In genomic region chr17:63640038-63640437, GRCh38 we compare ENCODE assay signal across 31 cellular contexts.
"Had no signal": no experiment of that assay in that cellular context is flagged by ENCODE, and none has a peak within 500 bp of the region (broad histone marks: within the 10 kb centered on the region; RNA-seq: fewer than 3 reads in every experiment).

No MANE protein-coding gene starts in this region.

- H3K27ac Mint-ChIP-seq: activated B cell treated with CpG ODN at 0.5 μM for 24 hours; activated CD4-positive, alpha-beta memory T cell treated with anti-CD3 and anti-CD28 coated beads, Interleukin-2, amount 10 ng/mL, durations not matched to agents 7 days and 5 days; activated naive CD8-positive, alpha-beta T cell treated with anti-CD3 and anti-CD28 coated beads for 36 hours; activated T-cell treated with anti-CD3 and anti-CD28 coated beads, Interleukin-2, amount 50 U/mL, for 72 hours; T-helper 1 cell treated with Interleukin-12 subunit alpha and Interleukin-12 subunit beta and Interleukin-4 antibody, amounts not matched to agents 30 μg/mL and 1 μg/mL, for 36 hours; T-helper 2 cell treated with Interferon-gamma antibody and Interleukin-4, amounts not matched to agents 5 μg/mL and 100 μg/mL, for 36 hours had no signal

- ATAC-seq: activated T-cell treated with anti-CD3 and anti-CD28 coated beads, Interleukin-2, amount 50 U/mL, for 72 hours; activated T-helper 17 cell treated with anti-CD3 and anti-CD28 coated beads, Interleukin-2, amount 50 U/mL, for 72 hours; PC-3 had no signal

- H3K9ac ChIP-seq: SK-N-SH had no signal

- H3K4me3 ChIP-seq: Peyer's patch, SJSA1 had no signal

- H3K4me1 ChIP-seq: Peyer's patch, SJSA1 had no signal

- DNase-seq: activated B cell treated with CpG ODN at 0.5 μM for 24 hours; activated CD4-positive, alpha-beta memory T cell treated with anti-CD3 and anti-CD28 coated beads, Interleukin-2, amount 10 ng/mL, durations not matched to agents 7 days and 5 days; activated CD4-positive, alpha-beta T cell treated with anti-CD3 and anti-CD28 coated beads for 48 hours; activated CD4-positive, CD25-positive, alpha-beta regulatory T cell treated with anti-CD3 and anti-CD28 coated beads, Interleukin-2, amount 50 U/mL, for 72 hours; activated effector memory CD4-positive, alpha-beta T cell treated with anti-CD3 and anti-CD28 coated beads, Interleukin-2, amount 50 U/mL, for 16 hours; activated naive CD4-positive, alpha-beta T cell; activated naive CD4-positive, alpha-beta T cell treated with anti-CD3 and anti-CD28 coated beads, Interleukin-2, amount 50 U/mL, for 16 hours; activated naive CD8-positive, alpha-beta T cell treated with anti-CD3 and anti-CD28 coated beads for 36 hours; activated T-cell treated with anti-CD3 and anti-CD28 coated beads, Interleukin-2, amount 50 U/mL, for 1 hour; activated T-cell treated with anti-CD3 and anti-CD28 coated beads, Interleukin-2, amount 50 U/mL, for 72 hours; amniotic stem cell; aorta; brain microvascular endothelial cell; central memory CD4-positive, alpha-beta T cell; MM.1S; MV-4-11; NCI-H1092; NCI-H1436 treated with DMSO at 0.1 percent for 48 hours; NCI-H1694 treated with DMSO at 0.1 percent for 48 hours; NCI-H2029; NCI-H345; NCI-H524 treated with DMSO at 0.1 percent for 48 hours; PC-3; Peyer's patch; RPMI8226; SHP77 treated with DMSO at 0.1 percent for 48 hours; SK-N-SH had no signal

- H3K27ac ChIP-seq: brain microvascular endothelial cell, Peyer's patch, SJSA1 had no signal

- H3K4me3 Mint-ChIP-seq: activated B cell treated with CpG ODN at 0.5 μM for 24 hours; activated CD4-positive, alpha-beta memory T cell treated with anti-CD3 and anti-CD28 coated beads, Interleukin-2, amount 10 ng/mL, durations not matched to agents 7 days and 5 days; activated naive CD8-positive, alpha-beta T cell treated with anti-CD3 and anti-CD28 coated beads for 36 hours; activated T-cell treated with anti-CD3 and anti-CD28 coated beads, Interleukin-2, amount 50 U/mL, for 72 hours; activated T-helper 17 cell treated with anti-CD3 and anti-CD28 coated beads, Interleukin-2, amount 50 U/mL, for 72 hours; T-helper 1 cell treated with Interleukin-12 subunit alpha and Interleukin-12 subunit beta and Interleukin-4 antibody, amounts not matched to agents 30 μg/mL and 1 μg/mL, for 36 hours; T-helper 2 cell treated with Interferon-gamma antibody and Interleukin-4, amounts not matched to agents 5 μg/mL and 100 μg/mL, for 36 hours had no signal

- H3K4me2 ChIP-seq: SK-N-SH had no signal

- H3K27me3 ChIP-seq: brain microvascular endothelial cell, Peyer's patch, SJSA1 had no signal

- H3K9me3 Mint-ChIP-seq: activated B cell treated with CpG ODN at 0.5 μM for 24 hours; activated CD4-positive, alpha-beta memory T cell treated with anti-CD3 and anti-CD28 coated beads, Interleukin-2, amount 10 ng/mL, durations not matched to agents 7 days and 5 days; activated naive CD8-positive, alpha-beta T cell treated with anti-CD3 and anti-CD28 coated beads for 36 hours; activated T-cell treated with anti-CD3 and anti-CD28 coated beads, Interleukin-2, amount 50 U/mL, for 72 hours; activated T-helper 17 cell treated with anti-CD3 and anti-CD28 coated beads, Interleukin-2, amount 50 U/mL, for 72 hours; T-helper 1 cell treated with Interleukin-12 subunit alpha and Interleukin-12 subunit beta and Interleukin-4 antibody, amounts not matched to agents 30 μg/mL and 1 μg/mL, for 36 hours; T-helper 2 cell treated with Interferon-gamma antibody and Interleukin-4, amounts not matched to agents 5 μg/mL and 100 μg/mL, for 36 hours had no signal

- H3K27me3 Mint-ChIP-seq: activated B cell treated with CpG ODN at 0.5 μM for 24 hours; activated CD4-positive, alpha-beta memory T cell treated with anti-CD3 and anti-CD28 coated beads, Interleukin-2, amount 10 ng/mL, durations not matched to agents 7 days and 5 days; activated naive CD8-positive, alpha-beta T cell treated with anti-CD3 and anti-CD28 coated beads for 36 hours; activated T-helper 17 cell treated with anti-CD3 and anti-CD28 coated beads, Interleukin-2, amount 50 U/mL, for 72 hours had no signal

- H3K9me3 ChIP-seq: Peyer's patch, SJSA1, SK-N-SH had no signal
